ENCODE assay signal across 8 cellular contexts in the genomic region with DNA sequence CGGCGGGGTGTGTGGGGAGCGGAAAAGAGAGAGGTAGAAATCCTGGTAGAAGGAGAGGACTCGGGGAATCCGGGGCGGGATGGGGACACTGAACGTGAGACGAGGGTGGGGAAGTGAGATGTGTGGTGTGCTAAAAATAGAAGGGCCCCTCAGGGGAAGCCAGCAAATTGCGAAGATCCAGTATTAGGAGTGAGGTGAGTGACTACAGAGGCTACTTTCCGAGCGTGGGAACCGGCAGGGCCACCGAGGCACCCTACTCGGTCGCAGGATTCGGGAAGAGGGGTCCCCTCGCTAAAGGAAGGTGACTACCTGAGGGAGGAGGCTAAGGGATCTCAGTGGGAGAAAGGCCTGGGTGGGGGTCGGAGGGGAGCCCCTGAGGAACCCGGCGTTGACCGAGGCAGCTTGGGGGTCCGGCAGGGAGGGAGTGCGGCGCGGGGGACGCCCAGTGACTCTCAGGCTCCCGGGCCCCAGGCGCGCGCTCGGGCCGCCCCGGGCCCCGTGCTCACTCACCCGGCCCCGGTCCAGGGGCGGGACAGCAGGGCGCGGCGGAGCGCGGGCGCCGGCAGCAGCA. TPM values are rescaled to one million over a fixed set of nuclear protein-coding genes. Genes with fewer than 3 reads are reported as not detected.
DNase-seq lines count a peak whose midpoint lies in the region; ATAC-seq and TF ChIP-seq lines count a peak whose summit lies in the region.

No MANE protein-coding gene starts in this region.

- H3K4me3 ChIP-seq in AG04450 (ENCODE audit: low read depth, low read length) (peak overlapping the region; percentile 90), OCI-LY1 (ENCODE audit: low read depth, low read length, poor library complexity, severe bottlenecking) (peak overlapping the region; percentile 14), ectodermal cell (ENCODE audit: insufficient read depth, low read depth, low read length) (peak overlapping the region; percentile 87)

- no peaks in the 10 kb centered on the region for H3K9me2 ChIP-seq in OCI-LY1 (ENCODE audit: low read depth, low read length)

- H3K9me3 ChIP-seq in AG04450 (ENCODE audit: control insufficient read depth, insufficient read depth, low read length) (no peaks in the 10 kb centered on the region; the same call in 1 of the 2 replicates), OCI-LY1 (ENCODE audit: low read length) (no peaks in the 10 kb centered on the region), ectodermal cell (ENCODE audit: control insufficient read depth, low read length) (no peaks in the 10 kb centered on the region)

- CTCF ChIA-PET in AG04450 (lab: Charles Lee), result interaction anchor here (1.2 to 3.1 kb wide), 6 partner anchors 9 to 305 kb away, joined by 3 to 34 read pairs (median 5); no protein-coding TSS in a partner anchor

- H3K4me1 ChIP-seq in OCI-LY1 (ENCODE audit: insufficient read depth, low read length, severe bottlenecking) (no peaks in the 10 kb centered on the region), ectodermal cell (ENCODE audit: control insufficient read depth, insufficient read depth, low read length) (peaks cover 11% of the 10 kb centered on the region)

- H4K20me1 ChIP-seq in OCI-LY1 (ENCODE audit: insufficient read depth, low read length), result no peaks in the 10 kb centered on the region

- H3K36me3 ChIP-seq in OCI-LY1 (ENCODE audit: insufficient read depth, low read length) (no peaks in the 10 kb centered on the region), ectodermal cell (ENCODE audit: control insufficient read depth, insufficient read depth, low read length) (no peaks in the 10 kb centered on the region)

- H2AFZ ChIP-seq in OCI-LY1 (ENCODE audit: low read length), result no peak overlapping the region

- POLR2A ChIA-PET in AG04450 (lab: Yijun Ruan, JAX), result interaction anchor here (1.0 to 1.5 kb wide), 4 partner anchors 22 to 151 kb away, joined by 3 to 7 read pairs (median 4); no protein-coding TSS in a partner anchor

- H3K27me3 ChIP-seq in AG04450 (ENCODE audit: control insufficient read depth, insufficient read depth, low read length) (no peaks in the 10 kb centered on the region), OCI-LY1 (ENCODE audit: insufficient read depth, low read length) (peaks cover 12% of the 10 kb centered on the region; the same call in 1 of the 2 replicates), ectodermal cell (ENCODE audit: control insufficient read depth, insufficient read depth, low read length, poor library complexity, severe bottlenecking) (peaks cover 7% of the 10 kb centered on the region)

- H3K4me2 ChIP-seq in OCI-LY1 (ENCODE audit: low read length), result 0 out of 2 replicates have a peak overlapping the region, but pooled peaks have one; percentile 2

- DNase-seq in AG04450 (ENCODE audit: low read depth, low spot score) (no peak), myocyte (ENCODE audit: low read depth) (peak; percentile 54), left lobe of liver (ENCODE audit: low spot score) (no peak)

- no peaks in the 10 kb centered on the region for H3K79me2 ChIP-seq in OCI-LY1 (ENCODE audit: insufficient read depth, low read length)

- WGBS in ectodermal cell, 2 experiments, result 1% methylated on average over 44 of the region's 44 CpGs

- TF ChIP-seq CTCF in AG04450 (IDR thresholded peaks at IDR 0.05; ENCODE audit: low read depth, low read length) (no peak), OCI-LY1 (IDR thresholded peaks at IDR 0.05; ENCODE audit: low read length) (no peak)

- TF ChIP-seq POLR2A in GM18505 (IDR thresholded peaks at IDR 0.05; ENCODE audit: borderline replicate concordance, extremely low read depth, insufficient read depth, insufficient read length), result no peak

- H3F3A ChIP-seq in OCI-LY1 (ENCODE audit: insufficient read depth, low read length), result no peaks in the 10 kb centered on the region

- peak overlapping the region; percentile 92 for H3K27ac ChIP-seq in AG04450 (ENCODE audit: low read depth, low read length)
- H3K27ac ChIP-seq in OCI-LY1 (ENCODE audit: low read depth, low read length, poor library complexity, severe bottlenecking), result no peak overlapping the region
- peak overlapping the region; percentile 96 for H3K27ac ChIP-seq in ectodermal cell (ENCODE audit: insufficient read depth, low read depth, low read length, poor library complexity, severe bottlenecking)

- ATAC-seq in GM18505 (IDR thresholded peaks at IDR 0.05; ENCODE audit: unreplicated experiment), result peak; percentile 1
- ATAC-seq in left lobe of liver, result no peak
- ATAC-seq in GM21515 (IDR thresholded peaks at IDR 0.05; ENCODE audit: unreplicated experiment), result no peak
- ATAC-seq in GM19455 (IDR thresholded peaks at IDR 0.05; ENCODE audit: unreplicated experiment), result no peak

- H3K9ac ChIP-seq in OCI-LY1 (ENCODE audit: low read length), result no peak overlapping the region

RNA-seq across cellular contexts. Expression of gene ALDH4A1, which starts 0.3 kb away (rescaled TPM):
- polyA plus RNA-seq in AG04450 (2011; rRNA removed), result 8.8 and 14.7 TPM in 2 replicates
- 8.3 and 10.4 TPM in 2 replicates for polyA minus RNA-seq in AG04450 (2011; rRNA and poly(A)+ RNA removed)
- 29.1 TPM for polyA plus RNA-seq in ectodermal cell (2013, experiment 1 of 4)
- polyA plus RNA-seq in ectodermal cell (2013, experiment 2 of 4), result 33.0 TPM
- 20.8 TPM for polyA plus RNA-seq in ectodermal cell (2013, experiment 3 of 4)
- polyA plus RNA-seq in ectodermal cell (2013, experiment 4 of 4), result 23.2 TPM
- total RNA-seq in myocyte, result 25.9 and 37.0 TPM in 2 replicates
- polyA plus RNA-seq in myocyte (2012), result 17.1 TPM
- 359 TPM for total RNA-seq in left lobe of liver

RNA-seq across cellular contexts. Expression of gene TAS1R2, which starts 42.6 kb away (rescaled TPM):
- not detected in 2 replicates for polyA plus RNA-seq in AG04450 (2011; rRNA removed)
- polyA minus RNA-seq in AG04450 (2011; rRNA and poly(A)+ RNA removed), result not detected in 2 replicates
- not detected for polyA plus RNA-seq in ectodermal cell (2013, experiment 1 of 4)
- not detected for polyA plus RNA-seq in ectodermal cell (2013, experiment 2 of 4)
- polyA plus RNA-seq in ectodermal cell (2013, experiment 3 of 4), result not detected
- not detected for polyA plus RNA-seq in ectodermal cell (2013, experiment 4 of 4)
- total RNA-seq in myocyte (0.05 TPM in 1 of 2 replicates, not detected in the other), left lobe of liver (not detected)
- polyA plus RNA-seq in myocyte (2012), result not detected

RNA-seq across cellular contexts. Expression of gene IFFO2, which starts 54.4 kb away (rescaled TPM):
- polyA plus RNA-seq in AG04450 (2011; rRNA removed), result 6.8 and 7.8 TPM in 2 replicates
- 13.7 and 15.2 TPM in 2 replicates for polyA minus RNA-seq in AG04450 (2011; rRNA and poly(A)+ RNA removed)
- polyA plus RNA-seq in ectodermal cell (2013, experiment 1 of 4), result 4.9 TPM
- polyA plus RNA-seq in ectodermal cell (2013, experiment 2 of 4), result 3.3 TPM
- 3.2 TPM for polyA plus RNA-seq in ectodermal cell (2013, experiment 3 of 4)
- 3.5 TPM for polyA plus RNA-seq in ectodermal cell (2013, experiment 4 of 4)
- total RNA-seq in myocyte, result 12.4 and 16.2 TPM in 2 replicates
- polyA plus RNA-seq in myocyte (2012), result 41.3 TPM
- total RNA-seq in left lobe of liver, result 4.1 TPM

Comparison
In these comparisons a context has a peak if more than half of its experiments do, and no peak if none do; other contexts are left out.
1. H3K4me3 ChIP-seq: peak in every context shown above with its lines; median percentile 90 in AG04450; 87 in ectodermal cell; 14 in OCI-LY1.